Comparison of ENCODE assay signal across 1 cellular context in the genomic region with DNA sequence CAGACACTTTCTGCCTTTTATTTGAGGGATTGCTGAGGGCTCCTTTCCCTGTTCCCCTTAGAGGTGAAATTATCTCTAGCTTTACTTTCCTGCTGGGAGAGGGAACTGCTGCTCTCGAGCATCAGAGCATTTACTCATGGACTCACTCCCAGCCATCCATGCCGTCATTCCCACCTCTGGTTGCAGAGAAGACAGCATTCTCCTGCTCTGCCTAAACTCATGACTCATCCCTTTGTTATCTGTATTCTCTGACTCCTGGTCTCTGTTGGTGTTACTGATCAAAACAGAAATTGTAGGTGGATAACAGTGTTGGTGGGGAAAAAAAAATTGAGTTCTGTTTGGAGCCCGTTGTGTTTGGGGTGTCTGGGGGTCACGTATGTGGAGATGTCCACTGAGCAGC.
A peak's percentile ranks its signal among the peaks of the same experiment; 100 is the strongest.
TF ChIP-seq lines count a peak whose summit lies in the region.

No MANE protein-coding gene starts in this region.

TF ChIP-seq in SK-N-SH treated with all-trans-retinoic acid at 6 μM for 48 hours, 23 proteins besides CTCF, POLR2A, EP300 and RAD21 (continued from another document):
- TF ChIP-seq, protein P1, sequence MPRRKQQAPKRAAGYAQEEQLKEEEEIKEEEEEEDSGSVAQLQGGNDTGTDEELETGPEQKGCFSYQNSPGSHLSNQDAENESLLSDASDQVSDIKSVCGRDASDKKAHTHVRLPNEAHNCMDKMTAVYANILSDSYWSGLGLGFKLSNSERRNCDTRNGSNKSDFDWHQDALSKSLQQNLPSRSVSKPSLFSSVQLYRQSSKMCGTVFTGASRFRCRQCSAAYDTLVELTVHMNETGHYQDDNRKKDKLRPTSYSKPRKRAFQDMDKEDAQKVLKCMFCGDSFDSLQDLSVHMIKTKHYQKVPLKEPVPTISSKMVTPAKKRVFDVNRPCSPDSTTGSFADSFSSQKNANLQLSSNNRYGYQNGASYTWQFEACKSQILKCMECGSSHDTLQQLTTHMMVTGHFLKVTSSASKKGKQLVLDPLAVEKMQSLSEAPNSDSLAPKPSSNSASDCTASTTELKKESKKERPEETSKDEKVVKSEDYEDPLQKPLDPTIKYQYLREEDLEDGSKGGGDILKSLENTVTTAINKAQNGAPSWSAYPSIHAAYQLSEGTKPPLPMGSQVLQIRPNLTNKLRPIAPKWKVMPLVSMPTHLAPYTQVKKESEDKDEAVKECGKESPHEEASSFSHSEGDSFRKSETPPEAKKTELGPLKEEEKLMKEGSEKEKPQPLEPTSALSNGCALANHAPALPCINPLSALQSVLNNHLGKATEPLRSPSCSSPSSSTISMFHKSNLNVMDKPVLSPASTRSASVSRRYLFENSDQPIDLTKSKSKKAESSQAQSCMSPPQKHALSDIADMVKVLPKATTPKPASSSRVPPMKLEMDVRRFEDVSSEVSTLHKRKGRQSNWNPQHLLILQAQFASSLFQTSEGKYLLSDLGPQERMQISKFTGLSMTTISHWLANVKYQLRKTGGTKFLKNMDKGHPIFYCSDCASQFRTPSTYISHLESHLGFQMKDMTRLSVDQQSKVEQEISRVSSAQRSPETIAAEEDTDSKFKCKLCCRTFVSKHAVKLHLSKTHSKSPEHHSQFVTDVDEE (CRISPR knock-in tag; IDR thresholded peaks at IDR 0.05): peak; percentile 42; the same call in 1 of the 2 replicates
- no peak for TF ChIP-seq TCF4 (CRISPR knock-in tag; IDR thresholded peaks at IDR 0.05; ENCODE audit: borderline replicate concordance)
- no peak for TF ChIP-seq ARNTL (CRISPR knock-in tag; IDR thresholded peaks at IDR 0.05; ENCODE audit: borderline replicate concordance, low read depth)
- peak; percentile 78; the same call in 1 of the 2 replicates for TF ChIP-seq SNAI2 (CRISPR knock-in tag; IDR thresholded peaks at IDR 0.05)
- TF ChIP-seq ZFP3 (CRISPR knock-in tag; IDR thresholded peaks at IDR 0.05): no peak; the same call in 1 of the 2 replicates
- peak; percentile 47 for TF ChIP-seq ISL1 (CRISPR knock-in tag; IDR thresholded peaks at IDR 0.05)
- TF ChIP-seq ESRRG (CRISPR knock-in tag; IDR thresholded peaks at IDR 0.05): no peak
- TF ChIP-seq TOX (CRISPR knock-in tag; IDR thresholded peaks at IDR 0.05; ENCODE audit: borderline replicate concordance): 0 out of 2 replicates have a peak, but pooled peaks have one; percentile 34
- TF ChIP-seq RARB (CRISPR knock-in tag; IDR thresholded peaks at IDR 0.05): no peak
- TF ChIP-seq PPARA (CRISPR knock-in tag; IDR thresholded peaks at IDR 0.05; ENCODE audit: borderline replicate concordance): no peak
- TF ChIP-seq ZNF8 (CRISPR knock-in tag; IDR thresholded peaks at IDR 0.05): no peak
